ENCODE assay signal across 8 cellular contexts in the genomic region with DNA sequence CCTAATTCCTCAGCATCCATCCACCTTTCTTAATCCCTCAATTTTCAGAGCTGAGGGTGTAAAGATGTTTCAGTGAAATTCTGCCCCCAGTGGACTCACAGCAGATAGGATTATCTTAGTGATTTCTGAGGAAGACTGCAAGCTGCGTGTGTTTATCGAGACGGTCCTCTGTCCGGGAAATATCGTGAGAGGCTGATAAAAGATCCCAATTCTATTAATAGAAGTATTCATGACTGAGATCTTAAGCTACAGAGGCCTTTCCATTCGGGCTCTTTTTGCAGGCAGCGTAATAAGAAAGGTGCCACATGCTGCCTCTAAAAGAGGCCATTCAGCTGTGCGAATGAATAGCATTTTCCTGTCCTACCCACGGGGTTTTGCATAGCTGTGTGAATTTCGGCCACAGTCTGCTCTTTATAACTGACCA.
DNase-seq lines count a peak whose midpoint lies in the region; ATAC-seq and TF ChIP-seq lines count a peak whose summit lies in the region.

No MANE protein-coding gene starts in this region.

- ATAC-seq in GM19324 (IDR thresholded peaks at IDR 0.05; ENCODE audit: low FRiP score, unreplicated experiment) (no peak), GM18870 (IDR thresholded peaks at IDR 0.05; ENCODE audit: unreplicated experiment) (no peak)

- peak overlapping the region; percentile 91 for H3K4me2 ChIP-seq in OCI-LY3 (ENCODE audit: low read length)

- H3K4me3 ChIP-seq in OCI-LY3 (ENCODE audit: low read length) (peak overlapping the region; percentile 72), skin epidermis (no peak overlapping the region)

- peak overlapping the region; percentile 28; the same call in 1 of the 2 replicates for H3K9ac ChIP-seq in OCI-LY3 (ENCODE audit: low read length)

- DNase-seq in NCI-H82 (lab: John Stamatoyannopoulos, UW) = peak; percentile 76
- DNase-seq in NCI-H82 treated with DMSO at 0.1 percent for 48 hours (lab: John Stamatoyannopoulos, UW; ENCODE audit: unreplicated experiment) = no peak
- DNase-seq in epithelial cell of prostate (ENCODE audit: low read depth, low spot score) = no peak
- DNase-seq in iPS-NIHi11 (ENCODE audit: low spot score) = no peak

- H3K27ac ChIP-seq in OCI-LY3 (ENCODE audit: low read length) (no peak overlapping the region), epithelial cell of prostate (peak overlapping the region; percentile 98), skin epidermis (peak overlapping the region in 16 of 21 experiments; percentile 9 to 76 (median 58))

- H3K4me1 ChIP-seq in OCI-LY3 (ENCODE audit: low read length) = peaks cover 27% of the 10 kb centered on the region

- H3K36me3 ChIP-seq in OCI-LY3 (replicated peaks; ENCODE audit: low read depth, low read length) = no peaks in the 10 kb centered on the region

- peak; percentile 53 for TF ChIP-seq CTCF in OCI-LY3 (IDR thresholded peaks at IDR 0.05; ENCODE audit: low read depth, low read length)

- no peaks in the 10 kb centered on the region for H3K27me3 ChIP-seq in OCI-LY3 (ENCODE audit: low read depth, low read length)

- no peaks in the 10 kb centered on the region for H3K9me3 ChIP-seq in OCI-LY3 (ENCODE audit: insufficient read depth, low read length)

- H3K79me2 ChIP-seq in OCI-LY3 (ENCODE audit: low read length) = no peaks in the 10 kb centered on the region

- H2AFZ ChIP-seq in OCI-LY3 (ENCODE audit: low read depth, low read length) = peak overlapping the region; percentile 77

- H4K20me1 ChIP-seq in OCI-LY3 (ENCODE audit: insufficient read depth, low read length) = no peaks in the 10 kb centered on the region
